ENCODE assay signal across 1 cellular context in the genomic region with DNA sequence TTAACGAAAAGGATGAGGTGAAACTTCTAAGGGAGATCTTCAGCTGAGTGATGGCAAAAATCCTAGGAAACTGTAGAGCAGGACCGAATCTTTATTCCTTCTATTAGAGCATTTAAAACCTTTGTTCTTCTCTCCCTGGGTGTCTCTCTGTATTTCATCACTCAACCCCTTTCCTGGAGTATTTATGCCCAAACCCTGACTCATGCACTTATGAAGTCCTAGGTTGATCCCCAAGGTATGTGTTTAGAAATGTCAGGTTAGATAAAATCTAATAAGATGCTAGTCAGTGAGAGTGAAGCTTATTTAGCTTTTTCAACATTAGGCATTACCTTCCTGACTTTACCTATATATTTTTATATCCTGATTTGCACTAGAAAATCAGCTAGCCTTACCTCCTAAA.
TF ChIP-seq lines count a peak whose summit lies in the region.

No MANE protein-coding gene starts in this region.

TF ChIP-seq in IMR-90, 13 proteins besides CTCF, POLR2A, EP300 and RAD21:
- TF ChIP-seq RFX5 (IDR thresholded peaks at IDR 0.05; ENCODE audit: low read depth, low read length) (no peak), FOS (IDR thresholded peaks at IDR 0.05; ENCODE audit: low read depth, low read length) (no peak), USF2 (IDR thresholded peaks at IDR 0.05; ENCODE audit: low read depth, low read length) (no peak), RCOR1 (IDR thresholded peaks at IDR 0.05; ENCODE audit: insufficient replicate concordance, low read length) (no peak), NFE2L2 (IDR thresholded peaks at IDR 0.05; ENCODE audit: low read depth, low read length) (no peak), MAFK (IDR thresholded peaks at IDR 0.05; ENCODE audit: low read depth, low read length) (no peak), MAZ (IDR thresholded peaks at IDR 0.05; ENCODE audit: borderline replicate concordance, low read depth, low read length) (no peak), BHLHE40 (IDR thresholded peaks at IDR 0.05; ENCODE audit: low read depth, low read length) (no peak), SMC3 (IDR thresholded peaks at IDR 0.05; ENCODE audit: low read depth, low read length) (no peak), ELK1 (IDR thresholded peaks at IDR 0.05; ENCODE audit: borderline replicate concordance, low read depth, low read length) (no peak), CHD1 (IDR thresholded peaks at IDR 0.05; ENCODE audit: low read depth, low read length) (no peak), MXI1 (IDR thresholded peaks at IDR 0.05; ENCODE audit: borderline replicate concordance, low read depth, low read length) (no peak), CEBPB (IDR thresholded peaks at IDR 0.05; ENCODE audit: low read depth, low read length) (no peak)
